ENCODE assay signal across 29 cellular contexts in genomic region chr12:109120557-109120956, GRCh38.
"Had no signal": no experiment of that assay in that cellular context is flagged by ENCODE, and none has a peak within 500 bp of the region (broad histone marks: within the 10 kb centered on the region; RNA-seq: fewer than 3 reads in every experiment).

No MANE protein-coding gene starts in this region.

- DNase-seq: activated CD4-positive, alpha-beta memory T cell treated with anti-CD3 and anti-CD28 coated beads for 36 hours; activated CD4-positive, alpha-beta T cell treated with anti-CD3 and anti-CD28 coated beads, Interleukin-2, amount 10 ng/mL, durations not matched to agents 24 days and 14 days; activated CD8-positive, alpha-beta memory T cell treated with anti-CD3 and anti-CD28 coated beads, Interleukin-2, amount 50 U/mL, for 4 hours; activated effector memory CD4-positive, alpha-beta T cell treated with anti-CD3 and anti-CD28 coated beads, Interleukin-2, amount 50 U/mL, for 16 hours; activated naive CD4-positive, alpha-beta T cell treated with anti-CD3 and anti-CD28 coated beads for 36 hours; activated naive CD8-positive, alpha-beta T cell treated with anti-CD3 and anti-CD28 coated beads for 36 hours; activated T-cell treated with anti-CD3 and anti-CD28 coated beads, Interleukin-2, amount 50 U/mL, for 1 hour; dermis blood vessel endothelial cell; effector CD4-positive, alpha-beta T cell; esophagus squamous epithelium; foreskin melanocyte; naive B cell; occipital lobe; right lobe of liver; small intestine; stimulated activated CD4-positive, alpha-beta T cell treated with anti-CD3 and anti-CD28 coated beads, Interleukin-1b, Interleukin-23, amount 100 ng/mL, for 48 hours; stimulated activated CD4-positive, alpha-beta T cell treated with anti-CD3 and anti-CD28 coated beads, Interleukin-4, amount 100 ng/mL, for 4 hours; stimulated activated CD8-positive, alpha-beta memory T cell treated with anti-CD3 and anti-CD28 coated beads, Interleukin-4, amount 100 ng/mL, for 48 hours; stimulated activated naive CD8-positive, alpha-beta T cell treated with anti-CD3 and anti-CD28 coated beads, Interleukin-15, amount 100 ng/mL, for 72 hours; T-helper 1 cell had no signal

- ATAC-seq: stimulated activated naive CD8-positive, alpha-beta T cell treated with anti-CD3 and anti-CD28 coated beads, Interleukin-15, amount 100 ng/mL, for 72 hours had no signal

- H3K9me3 ChIP-seq: esophagus squamous epithelium, right lobe of liver, suprapubic skin, tibial artery had no signal

- H3K27me3 ChIP-seq: esophagus squamous epithelium, hepatocyte, right lobe of liver, suprapubic skin, tibial artery had no signal

- H3K4me3 ChIP-seq: esophagus squamous epithelium, hepatocyte, right lobe of liver, suprapubic skin, tibial artery had no signal

- H3K9ac ChIP-seq: parathyroid adenoma had no signal

- H3K27ac ChIP-seq: epithelial cell of prostate, hepatocyte, right lobe of liver, suprapubic skin, tibial artery, VCaP had no signal

- H3K4me3 Mint-ChIP-seq: activated CD4-positive, alpha-beta memory T cell treated with anti-CD3 and anti-CD28 coated beads for 36 hours; activated CD4-positive, alpha-beta T cell treated with anti-CD3 and anti-CD28 coated beads, Interleukin-2, amount 10 ng/mL, durations not matched to agents 24 days and 14 days; activated naive CD4-positive, alpha-beta T cell treated with anti-CD3 and anti-CD28 coated beads for 36 hours; activated naive CD8-positive, alpha-beta T cell treated with anti-CD3 and anti-CD28 coated beads for 36 hours; activated T-helper 1 cell treated with anti-CD3 and anti-CD28 coated beads, Interleukin-12 subunit alpha, Interleukin-12 subunit beta, Interleukin-2, Interleukin-4 antibody, amounts not matched to agents 30 ng/mL and 10 ng/mL and 1 ng/mL, durations not matched to agents 14 hours and 24 hours and 36 hours; mesothelial cell of epicardium; naive B cell; stimulated activated memory B cell treated with anti-CD40 and anti-IgM and Interleukin-4, amounts not matched to agents 10 μg/mL and 1 μg/mL and 100 μg/mL, for 72 hours; stimulated activated naive CD8-positive, alpha-beta T cell treated with anti-CD3 and anti-CD28 coated beads, Interleukin-15, amount 100 ng/mL, for 72 hours had no signal

- H3K36me3 Mint-ChIP-seq: activated CD4-positive, alpha-beta memory T cell treated with anti-CD3 and anti-CD28 coated beads for 36 hours; activated naive CD8-positive, alpha-beta T cell treated with anti-CD3 and anti-CD28 coated beads for 36 hours; mesothelial cell of epicardium; naive B cell; stimulated activated memory B cell treated with anti-CD40 and anti-IgM and Interleukin-4, amounts not matched to agents 10 μg/mL and 1 μg/mL and 100 μg/mL, for 72 hours had no signal

- H3K36me3 ChIP-seq: esophagus squamous epithelium, right lobe of liver, suprapubic skin, tibial artery had no signal

- H3K27ac Mint-ChIP-seq: activated CD4-positive, alpha-beta memory T cell treated with anti-CD3 and anti-CD28 coated beads for 36 hours; activated CD4-positive, alpha-beta T cell treated with anti-CD3 and anti-CD28 coated beads, Interleukin-2, amount 10 ng/mL, durations not matched to agents 24 days and 14 days; activated naive CD4-positive, alpha-beta T cell treated with anti-CD3 and anti-CD28 coated beads for 36 hours; activated naive CD8-positive, alpha-beta T cell treated with anti-CD3 and anti-CD28 coated beads for 36 hours; activated T-helper 1 cell treated with anti-CD3 and anti-CD28 coated beads, Interleukin-12 subunit alpha, Interleukin-12 subunit beta, Interleukin-2, Interleukin-4 antibody, amounts not matched to agents 30 ng/mL and 10 ng/mL and 1 ng/mL, durations not matched to agents 14 hours and 24 hours and 36 hours; mesothelial cell of epicardium; naive B cell; stimulated activated memory B cell treated with anti-CD40 and anti-IgM and Interleukin-4, amounts not matched to agents 10 μg/mL and 1 μg/mL and 100 μg/mL, for 72 hours had no signal

- H3K4me1 Mint-ChIP-seq: stimulated activated memory B cell treated with anti-CD40 and anti-IgM and Interleukin-4, amounts not matched to agents 10 μg/mL and 1 μg/mL and 100 μg/mL, for 72 hours had no signal

- H3K27me3 Mint-ChIP-seq: activated CD4-positive, alpha-beta memory T cell treated with anti-CD3 and anti-CD28 coated beads for 36 hours; activated CD4-positive, alpha-beta T cell treated with anti-CD3 and anti-CD28 coated beads, Interleukin-2, amount 10 ng/mL, durations not matched to agents 24 days and 14 days; activated naive CD8-positive, alpha-beta T cell treated with anti-CD3 and anti-CD28 coated beads for 36 hours; stimulated activated memory B cell treated with anti-CD40 and anti-IgM and Interleukin-4, amounts not matched to agents 10 μg/mL and 1 μg/mL and 100 μg/mL, for 72 hours; stimulated activated naive CD8-positive, alpha-beta T cell treated with anti-CD3 and anti-CD28 coated beads, Interleukin-15, amount 100 ng/mL, for 72 hours had no signal
